In the genomic region with DNA sequence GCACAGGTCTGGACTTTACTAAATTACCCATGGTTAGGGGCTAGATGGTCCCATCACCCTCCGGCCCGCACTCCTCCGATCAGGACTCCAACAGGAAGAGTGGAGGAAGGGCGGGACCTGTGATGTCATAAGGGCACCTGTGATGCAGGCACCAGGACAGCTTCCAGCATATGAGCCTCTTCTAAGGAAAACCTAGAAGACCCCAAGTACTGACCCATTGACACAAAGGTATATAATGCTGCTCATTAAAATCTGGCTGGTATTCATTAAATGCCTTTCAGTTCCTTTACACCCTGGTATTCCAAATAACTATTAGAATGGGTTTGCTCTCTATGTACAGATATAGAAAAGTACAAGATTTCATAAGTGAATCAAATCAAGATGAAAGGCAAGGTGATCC, we compare ENCODE assay signal across 36 cellular contexts. TPM values are rescaled to one million over a fixed set of nuclear protein-coding genes. Genes with fewer than 3 reads are reported as not detected.
"Had no signal": no experiment of that assay in that cellular context is flagged by ENCODE, and none has a peak within 500 bp of the region (broad histone marks: within the 10 kb centered on the region; RNA-seq: fewer than 3 reads in every experiment).

TSS of gene IQCF5 (minus strand) at position 101 of the 400 bp plus-strand sequence. CDS start at position 31, 70 bp downstream.

- H3K4me1 ChIP-seq: left lung, lower lobe of right lung, right atrium auricular region, right lobe of liver, thyroid gland, transverse colon, upper lobe of right lung had no signal

- DNase-seq: hippocampal formation; kidney; left colon; left lung; lower lobe of right lung; mammary epithelial cell; mesenchymal stem cell; naive B cell; natural killer cell; nephron progenitor cell; ovary; right lobe of liver; stimulated activated CD4-positive, alpha-beta T cell treated with anti-CD3 and anti-CD28 coated beads, Interleukin-1b, Interleukin-23, amount 100 ng/mL, for 48 hours; stimulated activated CD4-positive, alpha-beta T cell treated with anti-CD3 and anti-CD28 coated beads, Interleukin-2, amount 100 ng/mL, for 48 hours; stimulated activated CD4-positive, alpha-beta T cell treated with anti-CD3 and anti-CD28 coated beads, Interleukin-4, amount 100 ng/mL, for 4 hours; stimulated activated CD8-positive, alpha-beta memory T cell treated with anti-CD3 and anti-CD28 coated beads, Interleukin-4, amount 100 ng/mL, for 48 hours; stimulated activated naive CD4-positive, alpha-beta T cell treated with Interleukin-2 at 50 U/mL for 16 hours; stimulated activated naive CD8-positive, alpha-beta T cell treated with anti-CD3 and anti-CD28 coated beads, Interleukin-15, amount 100 ng/mL, for 72 hours; substantia nigra; thyroid gland; transverse colon; upper lobe of right lung had no signal

- ATAC-seq: left colon; left lung; lower lobe of right lung; natural killer cell; right lobe of liver; stimulated activated memory B cell treated with anti-CD40 and anti-IgM and Interleukin-4, amounts not matched to agents 10 μg/mL and 1 μg/mL and 100 μg/mL, for 72 hours; stimulated activated naive CD8-positive, alpha-beta T cell treated with anti-CD3 and anti-CD28 coated beads, Interleukin-15, amount 100 ng/mL, for 72 hours; upper lobe of right lung had no signal

- H3K4me2 ChIP-seq: smooth muscle cell had no signal

- H3K27ac ChIP-seq: left lung, lower lobe of right lung, ovary, right atrium auricular region, right lobe of liver, thyroid gland, transverse colon, upper lobe of right lung had no signal

- H3K36me3 ChIP-seq: left lung, lower lobe of right lung, ovary, right atrium auricular region, right lobe of liver, thyroid gland, transverse colon, upper lobe of right lung had no signal

- H3K4me3 ChIP-seq: left lung, lower lobe of right lung, ovary, right atrium auricular region, right lobe of liver, smooth muscle cell, thyroid gland, transverse colon, upper lobe of right lung had no signal

- FAIRE-seq: islet of Langerhans, kidney, urothelium cell line had no signal

- H3K9me3 ChIP-seq: left lung, lower lobe of right lung, ovary, right atrium auricular region, right lobe of liver, thyroid gland, transverse colon, upper lobe of right lung had no signal

- H3K27me3 ChIP-seq: ovary, right atrium auricular region, right lobe of liver, thyroid gland, transverse colon, upper lobe of right lung had no signal

RNA-seq across cellular contexts. Expression of gene IQCF5, which starts in this region (rescaled TPM):
- total RNA-seq: kidney, left colon, left lung, liver, lower lobe of right lung, mammary epithelial cell, mesothelial cell of epicardium, mononuclear cell, natural killer cell, omental fat pad, ovary, progenitor cell of endocrine pancreas, pulmonary artery endothelial cell, renal cortical epithelial cell, right atrium auricular region, right lobe of liver, skeletal muscle tissue, smooth muscle cell, temporal lobe, thyroid gland, transverse colon, upper lobe of right lung had no signal
- polyA plus RNA-seq: liver, mammary epithelial cell, ovary, smooth muscle cell had no signal
